10 cellular contexts compared by ENCODE assay signal in the genomic region with DNA sequence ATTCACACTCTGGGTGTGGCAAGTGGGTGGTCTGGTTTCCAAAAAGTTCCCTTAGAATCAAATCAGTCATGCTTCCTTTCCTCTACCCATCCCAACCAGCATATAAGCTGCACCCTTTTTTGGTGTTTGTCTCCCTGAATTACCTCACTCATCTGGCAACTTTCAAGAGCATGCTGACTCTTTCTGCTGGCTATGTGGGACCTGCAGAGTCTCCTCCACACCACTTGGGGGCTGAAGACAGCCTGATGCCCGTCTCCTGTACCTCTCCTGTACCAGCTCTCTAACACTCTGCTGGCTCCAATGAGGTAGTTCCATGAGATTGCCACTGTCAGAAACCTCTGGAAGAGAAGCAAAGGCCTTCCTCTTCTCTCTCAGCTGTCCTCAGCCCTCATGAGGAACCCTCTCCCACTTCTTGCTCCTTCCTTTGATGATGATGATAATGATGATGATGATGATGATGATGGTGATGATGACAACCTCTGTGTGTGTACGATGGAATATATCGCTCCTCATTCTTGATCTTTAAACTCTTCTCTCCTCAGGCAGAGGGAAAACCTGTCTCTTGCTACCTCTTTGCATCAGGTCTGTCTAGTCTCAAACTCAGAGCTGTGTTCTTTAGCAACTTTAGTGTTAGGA.
DNase-seq lines count a peak whose midpoint lies in the region; ATAC-seq, FAIRE-seq and TF ChIP-seq lines count a peak whose summit lies in the region.
"Had no signal": no experiment of that assay in that cellular context is flagged by ENCODE, and none has a peak within 500 bp of the region (broad histone marks: within the 10 kb centered on the region; RNA-seq: fewer than 3 reads in every experiment).

No MANE protein-coding gene starts in this region.

- H3K4me1 ChIP-seq in GM12878 (ENCODE audit: control insufficient read depth, insufficient read depth, low read length): no peaks in the 10 kb centered on the region
- peaks cover 10 to 11% of the 10 kb centered on the region in 2 donors for H3K4me1 ChIP-seq in neuronal stem cell (ENCODE audit: control insufficient read depth in 2 of 2, insufficient read depth in 1 of 2, low read depth in 1 of 2, low read length in 2 of 2)

- peak overlapping the region; percentile 67 for H2BK12ac ChIP-seq in neuronal stem cell (ENCODE audit: low read length)

- no peaks in the 10 kb centered on the region for H3K79me2 ChIP-seq in GM12878 (ENCODE audit: control insufficient read depth, insufficient read depth, low read length)

- no peak overlapping the region for H3K9ac ChIP-seq in GM12878 (ENCODE audit: control insufficient read depth, insufficient read depth, low read length)
- H3K9ac ChIP-seq in neuronal stem cell (ENCODE audit: low read depth, low read length, poor library complexity): no peak overlapping the region

- peak; percentile 32; the same call in 1 of the 2 replicates for TF ChIP-seq RAD21 in GM12878 (IDR thresholded peaks at IDR 0.05; ENCODE audit: insufficient read depth, low read depth, low read length)

- FAIRE-seq in GM12878 (lab: Jason Lieb, UNC): no peak

- no peak overlapping the region for H3K4me3 Mint-ChIP-seq in T-helper 2 cell treated with Interferon-gamma antibody and Interleukin-4, amounts not matched to agents 5 μg/mL and 100 μg/mL, for 36 hours

- H3K4me1 Mint-ChIP-seq in T-helper 2 cell treated with Interferon-gamma antibody and Interleukin-4, amounts not matched to agents 5 μg/mL and 100 μg/mL, for 36 hours (ENCODE audit: low read depth): no peaks in the 10 kb centered on the region

- no peak overlapping the region for H3K4me3 ChIP-seq in Jurkat, Clone E6-1 (ENCODE audit: low read length)
- H3K4me3 ChIP-seq in GM12878 (no peak overlapping the region), neuronal stem cell (ENCODE audit: low read length in 2 of 2) (no peak overlapping the region)
- H3K4me3 ChIP-seq: SJSA1 had no signal

- H3K27ac ChIP-seq in GM12878 (ENCODE audit: control insufficient read depth, insufficient read depth) (no peak overlapping the region), neuronal stem cell (replicated peaks; ENCODE audit: low read length) (no peak overlapping the region)
- H3K27ac ChIP-seq: SJSA1 had no signal

- H3K4me2 ChIP-seq in GM12878 (ENCODE audit: control insufficient read depth, insufficient read depth): no peak overlapping the region
- H3K4me2 ChIP-seq in neuronal stem cell (ENCODE audit: insufficient read depth, low read length, poor library complexity, severe bottlenecking): no peak overlapping the region

- H4K91ac ChIP-seq in neuronal stem cell (ENCODE audit: low read depth, low read length, poor library complexity): no peak overlapping the region

- SMC1A ChIA-PET in GM12878 (lab: Charles Lee; ENCODE audit: uncharacterized antibody, unreplicated experiment): interaction anchor here (0.6 to 0.7 kb wide), 2 partner anchors 94 to 148 kb away, joined by 3 to 4 read pairs; no protein-coding TSS in a partner anchor

- no peaks in the 10 kb centered on the region for H3K27me3 ChIP-seq in GM12878 (replicated peaks in 1 of 2; ENCODE audit: control insufficient read depth in 2 of 2, insufficient read depth in 2 of 2, low read length in 1 of 2)
- H3K27me3 ChIP-seq in neuronal stem cell (ENCODE audit: control insufficient read depth in 3 of 3, insufficient read depth in 3 of 3, low read depth in 1 of 3, low read length in 3 of 3): peaks cover 0 to 2% (median 0%) of the 10 kb centered on the region in 3 experiments
- H3K27me3 ChIP-seq: SJSA1 had no signal

- H3K9me3 ChIP-seq in GM12878 (replicated peaks; ENCODE audit: control insufficient read depth, insufficient read depth, low read length) (no peaks in the 10 kb centered on the region; the same call in 2 of the 3 replicates), neuronal stem cell (replicated peaks in 1 of 2; ENCODE audit: control insufficient read depth in 2 of 2, insufficient read depth in 1 of 2, low read depth in 1 of 2, low read length in 2 of 2) (no peaks in the 10 kb centered on the region)
- H3K9me3 ChIP-seq: SJSA1 had no signal

- in situ Hi-C loops in GM12878 (cut with MboI): no loop called here

- H3K27ac Mint-ChIP-seq in T-helper 2 cell treated with Interferon-gamma antibody and Interleukin-4, amounts not matched to agents 5 μg/mL and 100 μg/mL, for 36 hours: no peak overlapping the region

- intact Hi-C loops in GM12878 (cut with micrococcal nuclease; ENCODE audit: unreplicated experiment): loop anchor here (1.0 kb wide), 1 partner anchor 189 kb away; no protein-coding TSS in a partner anchor

- peaks cover under 1% of the 10 kb centered on the region for H3K27me3 Mint-ChIP-seq in T-helper 2 cell treated with Interferon-gamma antibody and Interleukin-4, amounts not matched to agents 5 μg/mL and 100 μg/mL, for 36 hours (ENCODE audit: low read depth)

- peak; percentile 18 for DNase-seq in Jurkat, Clone E6-1 (ENCODE audit: low read depth, low spot score)
- DNase-seq in GM12878 (ENCODE audit: low read depth, low spot score) (no peak), neuronal stem cell (ENCODE audit: low spot score) (no peak), SHP77 (lab: John Stamatoyannopoulos, UW) (no peak), cerebellar cortex (ENCODE audit: low spot score) (no peak)
- no peak for DNase-seq in T-helper 2 cell treated with Interferon-gamma antibody and Interleukin-4, amounts not matched to agents 5 μg/mL and 100 μg/mL, for 36 hours (ENCODE audit: low spot score)
- DNase-seq: GF-D8, NCI-H2029 had no signal

- H3K23ac ChIP-seq in neuronal stem cell (ENCODE audit: low read depth, low read length, poor library complexity): no peak overlapping the region

- CTCF ChIA-PET in GM12878 (lab: Yijun Ruan, JAX): no interaction called here

- ATAC-seq in GM18511 (IDR thresholded peaks at IDR 0.05; ENCODE audit: unreplicated experiment): peak; percentile 52
- peak; percentile 76 for ATAC-seq in GM12878

- RAD21 ChIA-PET in GM12878 (lab: Charles Lee; ENCODE audit: unreplicated experiment): no interaction called here

- H2AFZ ChIP-seq in GM12878 (ENCODE audit: control insufficient read depth, low read depth, low read length): no peak overlapping the region
- no peak overlapping the region for H2AFZ ChIP-seq in neuronal stem cell (ENCODE audit: low read length)

- H2BK15ac ChIP-seq in neuronal stem cell (ENCODE audit: low read length): no peak overlapping the region

- 56% methylated on average over 3 of the region's 3 CpGs for WGBS in GM12878 (ENCODE audit: insufficient coverage, insufficient replicate concordance, low lambda C conversion rate, missing lambda C conversion rate)
- no CpG with 5 or more reads among the region's 3 CpGs for WGBS in neuronal stem cell (ENCODE audit: extremely low coverage in 2 of 2, insufficient read length in 2 of 2, insufficient replicate concordance in 1 of 2), 2 donors

- H2BK120ac ChIP-seq in neuronal stem cell (ENCODE audit: low read depth, low read length): no peak overlapping the region

- POLR2A ChIA-PET in GM12878 (lab: Charles Lee): no interaction called here

- H3K9me3 Mint-ChIP-seq in T-helper 2 cell treated with Interferon-gamma antibody and Interleukin-4, amounts not matched to agents 5 μg/mL and 100 μg/mL, for 36 hours: peaks cover 4% of the 10 kb centered on the region

- no peak overlapping the region for H2BK5ac ChIP-seq in neuronal stem cell (ENCODE audit: low read length)

- no peak overlapping the region for H3K4ac ChIP-seq in neuronal stem cell (ENCODE audit: low read length)

- H4K20me1 ChIP-seq in GM12878 (ENCODE audit: control insufficient read depth, insufficient read depth): no peaks in the 10 kb centered on the region; the same call in 1 of the 2 replicates

- no peaks in the 10 kb centered on the region for H3K36me3 Mint-ChIP-seq in T-helper 2 cell treated with Interferon-gamma antibody and Interleukin-4, amounts not matched to agents 5 μg/mL and 100 μg/mL, for 36 hours (ENCODE audit: low read depth)

- H3K18ac ChIP-seq in neuronal stem cell (ENCODE audit: low read length): no peak overlapping the region

- H2AK5ac ChIP-seq in neuronal stem cell (ENCODE audit: low read depth, low read length): peak overlapping the region; percentile 8

- TF ChIP-seq EP300 in GM12878 (IDR thresholded peaks at IDR 0.05; ENCODE audit: borderline replicate concordance in 1 of 2, control insufficient read depth in 1 of 2, low read depth in 2 of 2, low read length in 2 of 2): no peak

- TF ChIP-seq POLR2A in GM12878 (IDR thresholded peaks at IDR 0.05; ENCODE audit: low read depth, low read length): no peak

- H3K36me3 ChIP-seq in GM12878 (ENCODE audit: control insufficient read depth in 2 of 2, insufficient read depth in 2 of 2, low read length in 1 of 2) (no peaks in the 10 kb centered on the region), neuronal stem cell (replicated peaks in 1 of 2; ENCODE audit: control insufficient read depth in 2 of 2, insufficient read depth in 2 of 2, low read length in 2 of 2) (no peaks in the 10 kb centered on the region)
- H3K36me3 ChIP-seq: SJSA1 had no signal

- BruUV-seq in GM12878 (replicated peaks; lab: Mats Ljungman, UMichigan): no TSS peak

- no peak overlapping the region for H3K14ac ChIP-seq in neuronal stem cell (ENCODE audit: low read length)

- H4K8ac ChIP-seq in neuronal stem cell (ENCODE audit: low read depth, low read length): no peak overlapping the region

- H3K79me1 ChIP-seq in neuronal stem cell (ENCODE audit: low read depth, low read length): no peaks in the 10 kb centered on the region

- peak in 2 of 3 experiments; percentile 20 to 36; a peak in 3 of 6 replicates for TF ChIP-seq CTCF in GM12878 (IDR thresholded peaks at IDR 0.05 in 2 of 3, conservative IDR thresholded peaks at IDR 0.05 in 1 of 3; ENCODE audit: control insufficient read depth in 2 of 3, extremely low read depth in 1 of 3, insufficient read depth in 1 of 3, low read depth in 3 of 3, low read length in 3 of 3)

TF ChIP-seq in GM12878, 131 proteins besides CTCF, POLR2A, EP300 and RAD21 (continues in another document):
- TF ChIP-seq PAX5 (IDR thresholded peaks at IDR 0.05; ENCODE audit: borderline replicate concordance, low read depth, low read length) (no peak), MTA3 (IDR thresholded peaks at IDR 0.05; ENCODE audit: borderline replicate concordance, low read length) (no peak), SMAD1 (IDR thresholded peaks at IDR 0.05; ENCODE audit: low read depth, partially characterized antibody) (no peak), SIX5 (IDR thresholded peaks at IDR 0.05; ENCODE audit: low read depth, low read length, severe bottlenecking) (no peak), SMARCA5 (IDR thresholded peaks at IDR 0.05) (no peak)
- TF ChIP-seq, protein P1, sequence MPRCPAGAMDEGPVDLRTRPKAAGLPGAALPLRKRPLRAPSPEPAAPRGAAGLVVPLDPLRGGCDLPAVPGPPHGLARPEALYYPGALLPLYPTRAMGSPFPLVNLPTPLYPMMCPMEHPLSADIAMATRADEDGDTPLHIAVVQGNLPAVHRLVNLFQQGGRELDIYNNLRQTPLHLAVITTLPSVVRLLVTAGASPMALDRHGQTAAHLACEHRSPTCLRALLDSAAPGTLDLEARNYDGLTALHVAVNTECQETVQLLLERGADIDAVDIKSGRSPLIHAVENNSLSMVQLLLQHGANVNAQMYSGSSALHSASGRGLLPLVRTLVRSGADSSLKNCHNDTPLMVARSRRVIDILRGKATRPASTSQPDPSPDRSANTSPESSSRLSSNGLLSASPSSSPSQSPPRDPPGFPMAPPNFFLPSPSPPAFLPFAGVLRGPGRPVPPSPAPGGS (IDR thresholded peaks at IDR 0.05; ENCODE audit: borderline replicate concordance, insufficient read depth, low read depth, low read length, poor library complexity, severe bottlenecking): no peak
